8 cellular contexts compared by ENCODE assay signal in the genomic region with DNA sequence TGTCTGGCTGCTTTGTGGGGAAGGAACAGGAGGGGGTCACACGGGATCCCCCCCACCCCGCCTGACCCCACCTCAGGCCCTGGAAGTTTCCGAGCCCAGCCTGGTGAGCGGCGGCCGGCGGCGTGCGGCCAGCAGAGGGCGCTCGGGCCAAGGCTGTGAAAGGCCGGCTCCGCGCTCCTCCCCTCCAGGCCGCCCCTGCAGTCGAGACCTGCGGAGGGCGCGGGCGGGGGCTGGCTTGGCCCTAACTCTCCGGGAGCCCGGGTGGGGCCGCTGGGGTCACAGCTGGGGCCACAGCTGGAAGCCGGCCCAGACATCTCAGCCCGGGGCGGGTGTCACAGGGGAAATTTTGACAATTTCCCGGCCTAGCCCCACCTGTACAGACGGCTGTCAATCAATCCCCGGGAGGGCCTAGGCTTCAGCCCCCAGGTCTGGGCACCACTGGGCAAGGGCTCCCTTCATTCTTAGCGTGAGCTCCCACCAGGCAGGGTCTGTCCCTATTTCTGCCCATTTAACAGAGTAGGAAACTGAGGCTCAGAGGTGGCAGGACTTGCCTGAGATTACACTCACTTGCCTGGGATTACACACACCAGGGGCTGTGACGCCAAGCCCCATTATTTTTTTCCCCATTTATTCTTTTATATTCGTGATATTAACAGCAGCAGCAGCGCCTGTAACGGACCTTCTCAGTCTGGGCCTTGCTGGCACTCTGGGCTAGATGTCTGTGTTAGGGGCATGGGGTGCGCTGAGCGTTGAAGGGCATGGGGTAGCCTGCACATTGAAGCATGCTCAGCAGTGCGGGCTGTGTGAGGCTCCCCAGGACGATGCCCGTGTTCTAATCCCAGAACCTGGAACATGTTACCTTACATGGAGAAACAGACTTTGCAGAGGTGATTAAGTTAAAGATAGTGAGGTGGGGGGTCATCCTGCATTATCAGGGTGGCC. TPM values are rescaled to one million over a fixed set of nuclear protein-coding genes. Genes with fewer than 3 reads are reported as not detected.
DNase-seq lines count a peak whose midpoint lies in the region; ATAC-seq and TF ChIP-seq lines count a peak whose summit lies in the region.

No MANE protein-coding gene starts in this region.

- TF ChIP-seq CTCF in PC-9 (conservative IDR thresholded peaks at IDR 0.05) = peak; percentile 97
- TF ChIP-seq CTCF in testis (IDR thresholded peaks at IDR 0.05) = peak; percentile 94 to 98 (median 94)

- H3K4me3 ChIP-seq in PC-9 (peak overlapping the region; percentile 43; the same call in 1 of the 2 replicates), neuronal stem cell (ENCODE audit: low read length in 2 of 2) (no peak overlapping the region), testis (peak overlapping the region; percentile 15 to 29)

- no peaks in the 10 kb centered on the region for H4K20me1 ChIP-seq in PC-9 (ENCODE audit: insufficient read depth)

- H3K79me2 ChIP-seq in PC-9 (ENCODE audit: low read depth) = no peaks in the 10 kb centered on the region

- peak overlapping the region; percentile 86 for H2BK15ac ChIP-seq in neuronal stem cell (ENCODE audit: low read length)

- ATAC-seq in HG02973 (IDR thresholded peaks at IDR 0.05; ENCODE audit: unreplicated experiment) (peak; percentile 51), HG02763 (IDR thresholded peaks at IDR 0.05; ENCODE audit: unreplicated experiment) (no peak)

- intact Hi-C loops in PC-9 (cut with micrococcal nuclease; ENCODE audit: unreplicated experiment) (loop anchor here (1.0 to 10.0 kb wide), 3 partner anchors 22 to 612 kb away; no protein-coding TSS in a partner anchor), testis (cut with DNase I; ENCODE audit: low total_unique reads) (loop anchor here (2.0 kb wide), 1 partner anchor 612 kb away; no protein-coding TSS in a partner anchor)

- H3K9ac ChIP-seq in neuronal stem cell (ENCODE audit: low read depth, low read length, poor library complexity) = no peak overlapping the region

- BruUV-seq in PC-9 (replicated peaks; lab: Mats Ljungman, UMichigan) = no TSS peak

- H3F3A ChIP-seq in PC-9 (ENCODE audit: insufficient read depth, low read depth) = peaks cover 18% of the 10 kb centered on the region; the same call in 1 of the 2 replicates

- DNase-seq in GM03348 (ENCODE audit: low spot score) (peak; percentile 93), PC-9 (peak in 1 of 2 experiments; percentile 73), activated T-helper 1 cell treated with Interleukin-2 at 50 U/mL for 16 hours (ENCODE audit: low read depth) (peak; percentile 60), fibroblast of peridontal ligament (ENCODE audit: extremely low read depth) (peak; percentile 14), neuronal stem cell (ENCODE audit: low spot score) (peak; percentile 61), testis (peak; percentile 87)

- no peak overlapping the region for H2BK5ac ChIP-seq in neuronal stem cell (ENCODE audit: low read length)

- no peak overlapping the region for H3K23ac ChIP-seq in neuronal stem cell (ENCODE audit: low read depth, low read length, poor library complexity)

- no peaks in the 10 kb centered on the region for H3K79me1 ChIP-seq in neuronal stem cell (ENCODE audit: low read depth, low read length)

- no peak for TF ChIP-seq POLR2A in testis (IDR thresholded peaks at IDR 0.05)

- no peak overlapping the region for H3K14ac ChIP-seq in neuronal stem cell (ENCODE audit: low read length)

- no peaks in the 10 kb centered on the region for H3K9me2 ChIP-seq in PC-9 (ENCODE audit: insufficient read depth)

- CTCF ChIA-PET in PC-9 (lab: Charles Lee) = interaction anchor here (0.7 to 1.7 kb wide), 2 partner anchors 9 to 221 kb away, joined by 4 to 5 read pairs; no protein-coding TSS in a partner anchor

- H4K91ac ChIP-seq in neuronal stem cell (ENCODE audit: low read depth, low read length, poor library complexity) = no peak overlapping the region

- H2AFZ ChIP-seq in PC-9 = peak overlapping the region; percentile 72; the same call in 1 of the 2 replicates
- peak overlapping the region; percentile 38 for H2AFZ ChIP-seq in neuronal stem cell (ENCODE audit: low read length)

- H3K27ac ChIP-seq in PC-9 = no peak overlapping the region
- no peak overlapping the region for H3K27ac ChIP-seq in neuronal stem cell (replicated peaks; ENCODE audit: low read length)
- H3K27ac ChIP-seq in testis = no peak overlapping the region

- no CpG with 5 or more reads among the region's 39 CpGs for WGBS in neuronal stem cell (ENCODE audit: extremely low coverage in 2 of 2, insufficient read length in 2 of 2, insufficient replicate concordance in 1 of 2), 2 donors
- WGBS in testis, 2 donors = 15 to 23% methylated on average over 30 to 39 of the region's 39 CpGs

- no peak overlapping the region for H4K8ac ChIP-seq in neuronal stem cell (ENCODE audit: low read depth, low read length)

- H3K36me3 ChIP-seq in PC-9 (ENCODE audit: low read depth) (no peaks in the 10 kb centered on the region), neuronal stem cell (replicated peaks in 1 of 2; ENCODE audit: control insufficient read depth in 2 of 2, insufficient read depth in 2 of 2, low read length in 2 of 2) (no peaks in the 10 kb centered on the region), testis (ENCODE audit: low read depth, missing control alignments) (no peaks in the 10 kb centered on the region)

- H3K18ac ChIP-seq in neuronal stem cell (ENCODE audit: low read length) = peak overlapping the region; percentile 87

- H3K4me2 ChIP-seq in PC-9 (peak overlapping the region; percentile 78), neuronal stem cell (ENCODE audit: insufficient read depth, low read length, poor library complexity, severe bottlenecking) (peak overlapping the region; percentile 38)

- no peak overlapping the region for H2BK120ac ChIP-seq in neuronal stem cell (ENCODE audit: low read depth, low read length)

- H3K27me3 ChIP-seq in PC-9 (ENCODE audit: insufficient read depth, low read depth) = peaks cover 6% of the 10 kb centered on the region; the same call in 1 of the 2 replicates
- peaks cover 0 to 44% (median 0%) of the 10 kb centered on the region in 3 experiments for H3K27me3 ChIP-seq in neuronal stem cell (ENCODE audit: control insufficient read depth in 3 of 3, insufficient read depth in 3 of 3, low read depth in 1 of 3, low read length in 3 of 3)
- no peaks in the 10 kb centered on the region for H3K27me3 ChIP-seq in testis

- H2BK12ac ChIP-seq in neuronal stem cell (ENCODE audit: low read length) = no peak overlapping the region

- POLR2A ChIA-PET in PC-9 (lab: Charles Lee; ENCODE audit: unreplicated experiment) = interaction anchor here (0.6 kb wide), 1 partner anchor 601 kb away, joined by 5 read pairs; no protein-coding TSS in a partner anchor

- no peak overlapping the region for H3K4ac ChIP-seq in neuronal stem cell (ENCODE audit: low read length)

- H3K9me3 ChIP-seq in PC-9 (ENCODE audit: insufficient read depth, low read depth) (no peaks in the 10 kb centered on the region), neuronal stem cell (replicated peaks in 1 of 2; ENCODE audit: control insufficient read depth in 2 of 2, insufficient read depth in 1 of 2, low read depth in 1 of 2, low read length in 2 of 2) (no peaks in the 10 kb centered on the region), testis (no peaks in the 10 kb centered on the region)

- peaks cover 4% of the 10 kb centered on the region; the same call in 1 of the 2 replicates for H3K4me1 ChIP-seq in PC-9 (replicated peaks; ENCODE audit: insufficient read depth)
- peaks cover 0 to 7% of the 10 kb centered on the region in 2 donors for H3K4me1 ChIP-seq in neuronal stem cell (ENCODE audit: control insufficient read depth in 2 of 2, insufficient read depth in 1 of 2, low read depth in 1 of 2, low read length in 2 of 2)
- H3K4me1 ChIP-seq in testis = peaks cover 4% of the 10 kb centered on the region

- H2AK5ac ChIP-seq in neuronal stem cell (ENCODE audit: low read depth, low read length) = peak overlapping the region; percentile 65

RNA-seq across cellular contexts. Expression of a gene that starts 23.0 kb away (rescaled TPM):
- total RNA-seq in PC-9 (2021) (not detected in 2 replicates), testis (under 1 TPM in 1 of 2 donors, not detected in 1; 0.31 TPM)
- polyA plus RNA-seq in neuronal stem cell (2013, experiment 1 of 2) = not detected
- polyA plus RNA-seq in neuronal stem cell (2013, experiment 2 of 2) = not detected
- 0.66 TPM for polyA plus RNA-seq in testis (ENCODE audit: insufficient read depth, low read depth, low replicate concordance)

RNA-seq across cellular contexts. Expression of a gene that starts 36.4 kb away (rescaled TPM):
- total RNA-seq in PC-9 (2021) (not detected in 2 replicates), testis (1 to 10 TPM in 1 of 2 donors, under 1 TPM in 1; 0.19 to 3.1 TPM)
- polyA plus RNA-seq in neuronal stem cell (2013, experiment 1 of 2) = not detected
- polyA plus RNA-seq in neuronal stem cell (2013, experiment 2 of 2) = not detected
- 0.88 TPM for polyA plus RNA-seq in testis (ENCODE audit: insufficient read depth, low read depth, low replicate concordance)

Comparison
In these comparisons a context has a peak if more than half of its experiments do, and no peak if none do; other contexts are left out.
1. H3K4me3 ChIP-seq: peak in PC-9 (single experiment) and testis (2 of 2); none in neuronal stem cell (0 of 2).